ENCODE assay signal across 20 cellular contexts in the genomic region with DNA sequence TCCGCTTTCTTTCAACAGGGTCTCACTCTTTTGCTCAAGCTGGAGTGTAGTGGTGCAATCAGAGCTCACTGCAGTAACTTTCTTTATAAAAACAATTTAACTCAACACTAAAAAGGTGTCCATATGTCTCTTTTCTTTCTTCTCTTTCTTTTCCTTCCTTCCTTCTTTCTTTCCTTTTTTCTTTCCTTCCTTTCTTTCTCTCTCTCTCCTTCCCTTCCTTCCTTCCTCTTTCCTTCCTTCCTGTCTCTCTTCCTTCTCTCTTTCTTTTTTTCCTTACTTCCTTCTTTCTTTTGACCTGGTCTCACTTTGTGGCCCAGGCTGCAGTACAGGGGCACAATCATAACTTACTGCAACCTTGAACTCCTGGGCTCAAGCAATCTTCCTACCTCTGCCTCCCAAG. TPM values are rescaled to one million over a fixed set of nuclear protein-coding genes. Genes with fewer than 3 reads are reported as not detected.
DNase-seq lines count a peak whose midpoint lies in the region; ATAC-seq, FAIRE-seq and TF ChIP-seq lines count a peak whose summit lies in the region.
"Had no signal": no experiment of that assay in that cellular context is flagged by ENCODE, and none has a peak within 500 bp of the region (broad histone marks: within the 10 kb centered on the region; RNA-seq: fewer than 3 reads in every experiment).

No MANE protein-coding gene starts in this region.

- TF ChIP-seq CTCF in BE2C (IDR thresholded peaks at IDR 0.05; ENCODE audit: low read depth, low read length): no peak
- no peak for TF ChIP-seq CTCF in K562 (IDR thresholded peaks at IDR 0.05 in 2 of 3, conservative IDR thresholded peaks at IDR 0.05 in 1 of 3; ENCODE audit: insufficient read depth in 2 of 3, low read depth in 1 of 3, low read length in 3 of 3)

- H3K56ac ChIP-seq in mesendoderm (ENCODE audit: low read length): no peak overlapping the region

- H3K79me2 ChIP-seq in K562 (ENCODE audit: control insufficient read depth, insufficient read depth, low read length): no peaks in the 10 kb centered on the region
- no peaks in the 10 kb centered on the region for H3K79me2 ChIP-seq in mesendoderm (ENCODE audit: control insufficient read depth, insufficient read depth, low read length)

- H3K27ac Mint-ChIP-seq in stimulated activated memory B cell treated with anti-CD40 and anti-IgM and Interleukin-4, amounts not matched to agents 10 μg/mL and 1 μg/mL and 100 μg/mL, for 72 hours: no peak overlapping the region
- H3K27ac Mint-ChIP-seq: B cell; CD14-positive monocyte; CD4-positive, alpha-beta T cell had no signal

- H2BK120ac ChIP-seq in mesendoderm (ENCODE audit: low read depth, low read length): no peak overlapping the region

- peak overlapping the region; percentile 18 for H3K4ac ChIP-seq in mesendoderm (ENCODE audit: low read depth, low read length)

- H3K4me3 Mint-ChIP-seq in stimulated activated memory B cell treated with anti-CD40 and anti-IgM and Interleukin-4, amounts not matched to agents 10 μg/mL and 1 μg/mL and 100 μg/mL, for 72 hours: no peak overlapping the region
- H3K4me3 Mint-ChIP-seq: B cell; CD4-positive, alpha-beta T cell; CD8-positive, alpha-beta memory T cell had no signal

- no peaks in the 10 kb centered on the region for H3K79me1 ChIP-seq in mesendoderm (ENCODE audit: low read length)

- H3K23ac ChIP-seq in mesendoderm (ENCODE audit: low read length): no peak overlapping the region

- BruUV-seq in K562 (replicated peaks; lab: Mats Ljungman, UMichigan): no TSS peak

- no peak for TF ChIP-seq EP300 in K562 (IDR thresholded peaks at IDR 0.05; ENCODE audit: low read length)

- ATAC-seq in K562: no peak
- ATAC-seq in stimulated activated memory B cell treated with anti-CD40 and anti-IgM and Interleukin-4, amounts not matched to agents 10 μg/mL and 1 μg/mL and 100 μg/mL, for 72 hours: no peak
- no peak for ATAC-seq in GM18505 (IDR thresholded peaks at IDR 0.05; ENCODE audit: unreplicated experiment)

- H3K27ac ChIP-seq in K562 (ENCODE audit: extremely low read depth, low read depth, low read length) (no peak overlapping the region), mesendoderm (ENCODE audit: low read depth, low read length) (no peak overlapping the region)
- H3K27ac ChIP-seq: 22Rv1; BLaER1 treated with 17β-estradiol and CSF1 and Interleukin-3, amounts not matched to agents 10 nM and 100 nM had no signal

- CTCF ChIA-PET in K562 (lab: Yijun Ruan, JAX; ENCODE audit: low intra/inter-chr PET ratio): no interaction called here

- no peaks in the 10 kb centered on the region for H3K9me3 ChIP-seq in BE2C
- no peaks in the 10 kb centered on the region for H3K9me3 ChIP-seq in K562 (replicated peaks; ENCODE audit: control insufficient read depth, insufficient read depth, low read depth, low read length)
- H3K9me3 ChIP-seq: BLaER1 treated with 17β-estradiol and CSF1 and Interleukin-3, amounts not matched to agents 10 nM and 100 nM had no signal

- no peak for FAIRE-seq in K562 (lab: Jason Lieb, UNC)
- FAIRE-seq: A204.1, D721Med, GM12891 had no signal

- H3K27me3 ChIP-seq in BE2C (no peaks in the 10 kb centered on the region), K562 (ENCODE audit: control insufficient read depth in 2 of 2, insufficient read depth in 2 of 2, low read length in 2 of 2) (no peaks in the 10 kb centered on the region), mesendoderm (ENCODE audit: insufficient read depth, low read length, poor library complexity) (no peaks in the 10 kb centered on the region)
- H3K27me3 ChIP-seq: BLaER1 treated with 17β-estradiol and CSF1 and Interleukin-3, amounts not matched to agents 10 nM and 100 nM had no signal

- peaks cover 9% of the 10 kb centered on the region for H3K27me3 Mint-ChIP-seq in stimulated activated memory B cell treated with anti-CD40 and anti-IgM and Interleukin-4, amounts not matched to agents 10 μg/mL and 1 μg/mL and 100 μg/mL, for 72 hours

- POLR2A ChIA-PET in K562 (lab: Yijun Ruan, JAX): interaction anchor here (0.6 to 1.0 kb wide), 3 partner anchors 11 to 60 kb away, joined by 3 to 6 read pairs (median 3); no protein-coding TSS in a partner anchor

- H3K9me1 ChIP-seq in K562 (ENCODE audit: control insufficient read depth, insufficient read depth, low read length): no peaks in the 10 kb centered on the region

- H3K4me3 ChIP-seq in BE2C (ENCODE audit: low read depth, low read length): peak overlapping the region; percentile 3
- H3K4me3 ChIP-seq in K562: no peak overlapping the region
- H3K4me3 ChIP-seq in mesendoderm (ENCODE audit: low read length): no peak overlapping the region
- H3K4me3 ChIP-seq: BLaER1 treated with 17β-estradiol and CSF1 and Interleukin-3, amounts not matched to agents 10 nM and 100 nM had no signal

- H3K9ac ChIP-seq in K562 (ENCODE audit: insufficient read depth in 1 of 2, low read depth in 2 of 2, low read length in 2 of 2) (no peak overlapping the region), mesendoderm (ENCODE audit: low read length) (no peak overlapping the region)
- H3K9ac ChIP-seq: BLaER1 treated with 17β-estradiol and CSF1 and Interleukin-3, amounts not matched to agents 10 nM and 100 nM had no signal

- no peak for TF ChIP-seq POLR2A in K562 (conservative IDR thresholded peaks at IDR 0.05)
- TF ChIP-seq POLR2A in GM18505 (IDR thresholded peaks at IDR 0.05; ENCODE audit: borderline replicate concordance, extremely low read depth, insufficient read depth, insufficient read length): no peak

- no peak overlapping the region for H2AK5ac ChIP-seq in mesendoderm (ENCODE audit: low read length)

- no peak for TF ChIP-seq RAD21 in K562 (CRISPR knock-in tag; conservative IDR thresholded peaks at IDR 0.05 in 1 of 2, IDR thresholded peaks at IDR 0.05 in 1 of 2)

- no peak overlapping the region for H4K5ac ChIP-seq in mesendoderm (ENCODE audit: low read length)

- in situ Hi-C loops in K562 (cut with MboI): no loop called here

- H3K36me3 Mint-ChIP-seq in stimulated activated memory B cell treated with anti-CD40 and anti-IgM and Interleukin-4, amounts not matched to agents 10 μg/mL and 1 μg/mL and 100 μg/mL, for 72 hours: no peaks in the 10 kb centered on the region
- H3K36me3 Mint-ChIP-seq: CD14-positive monocyte; CD8-positive, alpha-beta memory T cell had no signal

- no peaks in the 10 kb centered on the region for H3K9me3 Mint-ChIP-seq in stimulated activated memory B cell treated with anti-CD40 and anti-IgM and Interleukin-4, amounts not matched to agents 10 μg/mL and 1 μg/mL and 100 μg/mL, for 72 hours
- H3K9me3 Mint-ChIP-seq: CD4-positive, alpha-beta T cell; CD8-positive, alpha-beta memory T cell had no signal

- H2BK15ac ChIP-seq in mesendoderm (replicated peaks; ENCODE audit: low read depth): peak overlapping the region; percentile 23

- H3K36me3 ChIP-seq in BE2C (no peaks in the 10 kb centered on the region), K562 (ENCODE audit: control insufficient read depth, insufficient read depth, low read length) (no peaks in the 10 kb centered on the region), mesendoderm (ENCODE audit: control insufficient read depth, insufficient read depth, low read length) (no peaks in the 10 kb centered on the region)
- H3K36me3 ChIP-seq: BLaER1 treated with 17β-estradiol and CSF1 and Interleukin-3, amounts not matched to agents 10 nM and 100 nM had no signal

- peak overlapping the region; percentile 61 for H3K18ac ChIP-seq in mesendoderm (ENCODE audit: low read length)

- no peak overlapping the region for H2AFZ ChIP-seq in K562 (ENCODE audit: low read depth, low read length)

- H4K8ac ChIP-seq in mesendoderm (ENCODE audit: low read depth, low read length): no peak overlapping the region

- WGBS in K562 (ENCODE audit: insufficient coverage, low coverage, missing lambda C conversion rate): 58% methylated on average over 1 of the region's 1 CpG
- no CpG with 5 or more reads among the region's 1 CpG for WGBS in mesendoderm (ENCODE audit: extremely low coverage, insufficient coverage, low lambda C conversion rate)

- H3K4me1 ChIP-seq in BE2C: peaks cover 27% of the 10 kb centered on the region
- peaks cover 4% of the 10 kb centered on the region in 2 experiments; a peak in 3 of 5 replicates for H3K4me1 ChIP-seq in K562 (replicated peaks in 1 of 2; ENCODE audit: control insufficient read depth in 2 of 2, insufficient read depth in 2 of 2, low read length in 2 of 2)
- H3K4me1 ChIP-seq in mesendoderm (ENCODE audit: control insufficient read depth, low read depth, low read length): peaks cover 2% of the 10 kb centered on the region

- H3K4me2 ChIP-seq in K562 (ENCODE audit: insufficient read depth, low read length) (no peak overlapping the region), mesendoderm (ENCODE audit: low read length) (no peak overlapping the region)

- H2BK5ac ChIP-seq in mesendoderm (ENCODE audit: low read length): peak overlapping the region; percentile 18

- DNase-seq in BE2C (no peak), K562 (ENCODE audit: extremely low read depth in 1 of 4, low spot score in 3 of 4) (no peak), mesendoderm (no peak), NCI-H345 (lab: John Stamatoyannopoulos, UW) (no peak)
- DNase-seq: CD4-positive, alpha-beta T cell; CD8-positive, alpha-beta memory T cell; DMS53; GF-D8; GOT3; H7; HCEC 1CT had no signal

- H3K4me1 Mint-ChIP-seq in stimulated activated memory B cell treated with anti-CD40 and anti-IgM and Interleukin-4, amounts not matched to agents 10 μg/mL and 1 μg/mL and 100 μg/mL, for 72 hours: no peaks in the 10 kb centered on the region
- H3K4me1 Mint-ChIP-seq: B cell; CD8-positive, alpha-beta memory T cell had no signal

- intact Hi-C loops in K562 (cut with micrococcal nuclease): no loop called here

- no peaks in the 10 kb centered on the region for H4K20me1 ChIP-seq in K562 (replicated peaks; ENCODE audit: control insufficient read depth, insufficient read depth, low read length)
- H4K20me1 ChIP-seq: BLaER1 treated with 17β-estradiol and CSF1 and Interleukin-3, amounts not matched to agents 10 nM and 100 nM had no signal

RNA-seq across cellular contexts. Expression of gene TBC1D2, which starts 25.8 kb away (rescaled TPM):
- polyA plus RNA-seq in BE2C (2012; ENCODE audit: insufficient read depth, insufficient read length, low read depth): 3.9 TPM
- total RNA-seq in K562 (2011; cell fraction: chromatin; rRNA removed; ENCODE audit: low replicate concordance): 7.6 and 15.3 TPM in 2 replicates
- 9.9 and 12.0 TPM in 2 replicates for total RNA-seq in K562 (2011; cell fraction: nucleolus; rRNA removed)
- total RNA-seq in K562 (2011; cell fraction: nucleoplasm; rRNA removed): 6.6 and 7.3 TPM in 2 replicates
- total RNA-seq in K562 (2014; rRNA removed): 5.3 and 6.1 TPM in 2 replicates
- 1.4 and 1.8 TPM in 2 replicates for total RNA-seq in K562 (2014; rRNA removed; fragmentation: Illumina TruSeq; extraction: Trizol)
- total RNA-seq in K562 (2015; rRNA removed; fragmentation: Illumina TruSeq; extraction: Trizol): 3.2 and 3.8 TPM in 2 replicates
- 6.1 and 7.0 TPM in 2 replicates for total RNA-seq in K562 (2021)
- polyA plus RNA-seq in K562 (2011; rRNA removed): 2.5 and 3.5 TPM in 2 replicates
- polyA plus RNA-seq in K562 (2011; cell fraction: cytosol; rRNA removed): 2.7 and 8.4 TPM in 2 replicates
- 5.7 and 10.1 TPM in 2 replicates for polyA plus RNA-seq in K562 (2011; cell fraction: nucleus; rRNA removed)
- 4.8 and 7.1 TPM in 2 replicates for polyA plus RNA-seq in K562 (2012)
- polyA plus RNA-seq in K562 (2014; fragmentation: Illumina TruSeq; extraction: Trizol): 2.2 and 3.9 TPM in 2 replicates
- polyA plus RNA-seq in K562 (2014; fragmentation: Nextera tagmentation; extraction: Ambion mirVana): under 1 TPM; 0.10 to 0.21 TPM
- 5.2 and 5.4 TPM in 2 replicates for polyA plus RNA-seq in K562 (2014; rRNA removed)
- polyA minus RNA-seq in K562 (2011; rRNA and poly(A)+ RNA removed): 2.8 and 4.0 TPM in 2 replicates
- polyA minus RNA-seq in K562 (2011; cell fraction: cytosol; rRNA and poly(A)+ RNA removed): 4.3 and 4.5 TPM in 2 replicates
- polyA minus RNA-seq in K562 (2011; cell fraction: nucleus; rRNA and poly(A)+ RNA removed): 4.8 and 5.6 TPM in 2 replicates
- polyA plus RNA-seq in mesendoderm (2013, experiment 1 of 2): 16.0 TPM
- polyA plus RNA-seq in mesendoderm (2013, experiment 2 of 2): 16.2 TPM
